ENCODE assay signal across 13 cellular contexts in genomic region chr10:71399946-71400345, GRCh38. TPM values are rescaled to one million over a fixed set of nuclear protein-coding genes. Genes with fewer than 3 reads are reported as not detected.
A peak's percentile ranks its signal among the peaks of the same experiment; 100 is the strongest.
DNase-seq lines count a peak whose midpoint lies in the region; ATAC-seq and TF ChIP-seq lines count a peak whose summit lies in the region.
"Had no signal": no experiment of that assay in that cellular context is flagged by ENCODE, and none has a peak within 500 bp of the region (broad histone marks: within the 10 kb centered on the region; RNA-seq: fewer than 3 reads in every experiment).

No MANE protein-coding gene starts in this region.

- DNase-seq in NCI-H82 (lab: John Stamatoyannopoulos, UW), result peak; percentile 58
- DNase-seq in NCI-H82 treated with DMSO at 0.1 percent for 48 hours (lab: John Stamatoyannopoulos, UW; ENCODE audit: unreplicated experiment), result no peak
- peak; percentile 32 for DNase-seq in NB4 (ENCODE audit: low read depth)
- peak; percentile 32 for DNase-seq in ecto neural progenitor cell (ENCODE audit: low spot score)
- DNase-seq in sciatic nerve (ENCODE audit: low spot score), result peak; percentile 32
- no peak for DNase-seq in stimulated activated CD4-positive, alpha-beta T cell treated with anti-CD3 and anti-CD28 coated beads, Interleukin-4, amount 100 ng/mL, for 1 hour
- DNase-seq: CD8-positive, alpha-beta memory T cell; DND-41; GDM1; HCEC 1CT had no signal

- no peak for TF ChIP-seq CTCF in NB4 (IDR thresholded peaks at IDR 0.05; ENCODE audit: low read depth, low read length)

- intact Hi-C loops in sciatic nerve (cut with DNase I), result loop anchor here (5.0 kb wide), 1 partner anchor 167 kb away; no protein-coding TSS in a partner anchor

- TF ChIP-seq POLR2A in NB4 (IDR thresholded peaks at IDR 0.05; ENCODE audit: extremely low read depth, insufficient read length), result no peak

- ATAC-seq in sciatic nerve, result no peak
- ATAC-seq in GM19452 (IDR thresholded peaks at IDR 0.05; ENCODE audit: unreplicated experiment), result no peak
- ATAC-seq in HG03097 (IDR thresholded peaks at IDR 0.05; ENCODE audit: low FRiP score, unreplicated experiment), result no peak

- no peak overlapping the region for H3K4me3 ChIP-seq in NB4 (ENCODE audit: low read depth, low read length)
- H3K4me3 ChIP-seq: BLaER1 had no signal

RNA-seq across cellular contexts. Expression of gene CDH23, which starts 3.2 kb away (rescaled TPM):
- total RNA-seq in sciatic nerve, result 20.1 TPM

Comparison
In these comparisons a context has a peak if more than half of its experiments do, and no peak if none do; other contexts are left out.
1. DNase-seq: peak in NCI-H82 (single experiment), NB4 (single experiment), ecto neural progenitor cell (single experiment) and sciatic nerve (single experiment); none in NCI-H82 treated with DMSO at 0.1 percent for 48 hours (single experiment) and stimulated activated CD4-positive, alpha-beta T cell treated with anti-CD3 and anti-CD28 coated beads, Interleukin-4, amount 100 ng/mL, for 1 hour (single experiment).